Comparison of ENCODE assay signal across 8 cellular contexts in genomic region chr1:2189459-2190425, GRCh38. TPM values are rescaled to one million over a fixed set of nuclear protein-coding genes. Genes with fewer than 3 reads are reported as not detected.
DNase-seq lines count a peak whose midpoint lies in the region; ATAC-seq and TF ChIP-seq lines count a peak whose summit lies in the region.

No MANE protein-coding gene starts in this region.

- DNase-seq in GM04503 (ENCODE audit: low read depth) (peak; percentile 83), NCI-H510A treated with DMSO at 0.1 percent for 48 hours (lab: John Stamatoyannopoulos, UW) (peak; percentile 98), coronary artery (ENCODE audit: low spot score) (peak; percentile 98), left lobe of liver (ENCODE audit: low spot score) (peak; percentile 97), RPMI8226 (no peak)
- DNase-seq in activated CD4-positive, alpha-beta T cell treated with anti-CD3 and anti-CD28 coated beads, Interleukin-2, amount 50 U/mL, for 1 hour, result peak; percentile 90
- DNase-seq in stimulated activated CD4-positive, alpha-beta T cell treated with anti-CD3 and anti-CD28 coated beads, Interleukin-1b, Interleukin-23, amount 100 ng/mL, for 4 hours (ENCODE audit: low read depth in 2 of 2), result peak; percentile 83 to 85

- TF ChIP-seq CTCF in coronary artery (IDR thresholded peaks at IDR 0.05), result no peak

- H3K4me3 ChIP-seq in coronary artery, result peak overlapping the region; percentile 72

- ATAC-seq in HG02981 (IDR thresholded peaks at IDR 0.05; ENCODE audit: unreplicated experiment) (peak; percentile 74), left lobe of liver (peak; percentile 89)

- peak overlapping the region; percentile 92 to 97 for H3K27ac ChIP-seq in coronary artery

RNA-seq across cellular contexts. Expression of gene FAAP20, which starts 4.8 kb away (rescaled TPM):
- total RNA-seq in left lobe of liver, result 24.8 TPM

RNA-seq across cellular contexts. Expression of gene SKI, which starts 38.4 kb away (rescaled TPM):
- 38.8 TPM for total RNA-seq in left lobe of liver
